14 cellular contexts compared by ENCODE assay signal in genomic region chr1:181583598-181583997, GRCh38.
A peak's percentile ranks its signal among the peaks of the same experiment; 100 is the strongest.
DNase-seq lines count a peak whose midpoint lies in the region; ATAC-seq and TF ChIP-seq lines count a peak whose summit lies in the region.
"Had no signal": no experiment of that assay in that cellular context is flagged by ENCODE, and none has a peak within 500 bp of the region (broad histone marks: within the 10 kb centered on the region; RNA-seq: fewer than 3 reads in every experiment).

No MANE protein-coding gene starts in this region.

- H3K36me3 ChIP-seq in heart right ventricle, result no peaks in the 10 kb centered on the region
- H3K36me3 ChIP-seq in right lobe of liver, result no peaks in the 10 kb centered on the region
- H3K36me3 ChIP-seq: WERI-Rb-1 had no signal

- ATAC-seq in heart right ventricle, result peak in 1 of 8 donors; percentile 37
- no peak for ATAC-seq in left cardiac atrium
- ATAC-seq in right lobe of liver, result peak; percentile 86 to 96 (median 92)
- no peak for ATAC-seq in GM21723 (IDR thresholded peaks at IDR 0.05; ENCODE audit: unreplicated experiment)

- WGBS in heart right ventricle, 2 donors, result 36 to 44% methylated on average over 3 of the region's 3 CpGs
- WGBS in right lobe of liver (ENCODE audit: insufficient coverage, low coverage, low lambda C conversion rate, missing lambda C conversion rate), result 16% methylated on average over 3 of the region's 3 CpGs

- H3K27ac Mint-ChIP-seq in endothelial cell (ENCODE audit: unreplicated experiment), result no peak overlapping the region

- H3K27me3 ChIP-seq in heart right ventricle, result peaks cover 0 to 18% (median 6%) of the 10 kb centered on the region in 7 donors
- no peaks in the 10 kb centered on the region for H3K27me3 ChIP-seq in right lobe of liver

- H3K4me3 Mint-ChIP-seq in endothelial cell (ENCODE audit: unreplicated experiment), result no peak overlapping the region

- H3K36me3 Mint-ChIP-seq in endothelial cell (ENCODE audit: low read depth, unreplicated experiment), result no peaks in the 10 kb centered on the region

- no peaks in the 10 kb centered on the region for H3K27me3 Mint-ChIP-seq in endothelial cell (ENCODE audit: unreplicated experiment)

- H3K9me3 Mint-ChIP-seq in endothelial cell (ENCODE audit: unreplicated experiment), result no peaks in the 10 kb centered on the region

- H3K27ac ChIP-seq in heart right ventricle (no peak overlapping the region), right lobe of liver (no peak overlapping the region)
- H3K27ac ChIP-seq: WERI-Rb-1 had no signal

- TF ChIP-seq CTCF in heart right ventricle (IDR thresholded peaks at IDR 0.05), result peak in 7 of 9 donors; percentile 21 to 38 (median 30)
- peak; percentile 39 for TF ChIP-seq CTCF in endothelial cell (IDR thresholded peaks at IDR 0.05; ENCODE audit: unreplicated experiment)
- TF ChIP-seq CTCF in right lobe of liver (IDR thresholded peaks at IDR 0.05), result peak; percentile 56 to 91 (median 78)

- H3K4me3 ChIP-seq in heart right ventricle (no peak overlapping the region), right lobe of liver (no peak overlapping the region)

- intact Hi-C loops in heart right ventricle (cut with DNase I), result no loop called here
- intact Hi-C loops in left cardiac atrium (cut with DNase I), result no loop called here
- intact Hi-C loops in right lobe of liver (cut with DNase I), result no loop called here

- no peaks in the 10 kb centered on the region for H3K4me1 Mint-ChIP-seq in endothelial cell (ENCODE audit: unreplicated experiment)

- H3K9me3 ChIP-seq in heart right ventricle (no peaks in the 10 kb centered on the region), right lobe of liver (no peaks in the 10 kb centered on the region)

- no peak for TF ChIP-seq POLR2A in right lobe of liver (IDR thresholded peaks at IDR 0.05)

- H3K4me1 ChIP-seq in heart right ventricle (no peaks in the 10 kb centered on the region), right lobe of liver (no peaks in the 10 kb centered on the region)

- DNase-seq in heart right ventricle, result no peak
- DNase-seq in left cardiac atrium, result no peak
- no peak for DNase-seq in endothelial cell (ENCODE audit: low spot score)
- peak in 1 of 3 donors; percentile 61 for DNase-seq in right lobe of liver
- DNase-seq in activated T-cell treated with anti-CD3 and anti-CD28 coated beads, Interleukin-2, amount 50 U/mL, for 48 hours, result no peak
- no peak for DNase-seq in amygdala (lab: John Stamatoyannopoulos, UW)
- DNase-seq in NCI-H1092 treated with DMSO at 0.1 percent for 48 hours (lab: John Stamatoyannopoulos, UW), result no peak
- DNase-seq: cortex of kidney, DND-41, kidney glomerular epithelial cell, NCI-H1092, NCI-H524 treated with DMSO at 0.1 percent for 48 hours, WERI-Rb-1 had no signal

Comparison
In these comparisons a context has a peak if more than half of its experiments do, and no peak if none do; other contexts are left out.
1. ATAC-seq: peak in right lobe of liver (4 of 4); none in left cardiac atrium (0 of 2) and GM21723 (single experiment).
2. Peak in every context shown above with its lines, with median percentiles within 50 percentile points of each other: CTCF ChIP-seq.